In the genomic region with DNA sequence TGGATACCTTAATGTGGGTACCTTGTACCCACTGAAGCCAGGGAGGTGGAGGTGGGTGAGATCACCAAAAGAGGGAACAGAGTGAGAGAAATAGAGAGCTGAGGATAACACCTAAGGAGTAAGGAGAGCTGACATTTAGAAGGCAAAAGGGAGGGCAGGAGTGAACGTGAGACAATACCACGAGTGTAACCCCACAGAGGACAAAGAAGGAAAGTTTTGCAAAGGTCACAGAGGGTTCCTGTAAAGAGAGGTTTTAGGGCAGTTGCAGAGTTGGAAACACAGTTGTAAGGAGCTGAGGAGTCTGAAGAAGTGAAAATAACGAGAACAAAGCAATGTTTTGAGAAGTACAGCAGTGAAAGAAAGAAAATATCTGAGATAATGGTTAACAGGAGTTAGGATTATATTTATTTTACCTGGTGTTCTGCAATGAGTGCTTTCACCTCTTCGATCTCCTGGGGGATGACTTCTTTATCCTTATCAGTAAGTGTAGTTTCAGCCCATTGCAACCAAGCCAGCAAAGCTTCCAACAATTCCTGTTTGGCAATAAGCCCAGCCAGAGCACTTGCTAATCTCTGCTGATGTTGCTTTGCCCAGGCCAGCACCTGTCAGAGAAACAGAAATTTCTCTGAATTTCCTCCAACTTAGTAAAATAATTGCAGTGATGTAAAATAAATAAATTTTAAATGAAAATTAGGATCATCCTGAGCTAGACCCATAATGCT, we compare ENCODE assay signal across 12 cellular contexts.
DNase-seq lines count a peak whose midpoint lies in the region; ATAC-seq and TF ChIP-seq lines count a peak whose summit lies in the region.
"Had no signal": no experiment of that assay in that cellular context is flagged by ENCODE, and none has a peak within 500 bp of the region (broad histone marks: within the 10 kb centered on the region; RNA-seq: fewer than 3 reads in every experiment).

No MANE protein-coding gene starts in this region.

- H3K4me3 ChIP-seq in fibroblast of villous mesenchyme (ENCODE audit: low read depth, low read length): no peak overlapping the region
- no peak overlapping the region for H3K4me3 ChIP-seq in H7 (ENCODE audit: insufficient read depth, low read depth, low read length)

- DNase-seq in DMS79 treated with DMSO at 0.1 percent for 48 hours (lab: John Stamatoyannopoulos, UW) (peak; percentile 77), NCI-H345 (lab: John Stamatoyannopoulos, UW) (peak; percentile 59), fibroblast of villous mesenchyme (ENCODE audit: low read depth) (peak; percentile 38), neural crest cell (ENCODE audit: low read depth, low spot score) (no peak), H7 (no peak), occipital lobe (lab: John Stamatoyannopoulos, UW) (no peak)
- no peak for DNase-seq in stimulated activated naive CD4-positive, alpha-beta T cell (lab: John Stamatoyannopoulos, UW)
- DNase-seq: activated B cell treated with CpG ODN at 0.5 μM for 24 hours; activated effector memory CD4-positive, alpha-beta T cell treated with Interleukin-2 at 50 U/mL for 16 hours; NCI-H1436 treated with DMSO at 0.1 percent for 48 hours had no signal

- H3K4me3 Mint-ChIP-seq in neural crest cell: no peak overlapping the region
- H3K4me3 Mint-ChIP-seq: activated B cell treated with CpG ODN at 0.5 μM for 24 hours had no signal

- no peak for TF ChIP-seq CTCF in fibroblast of villous mesenchyme (IDR thresholded peaks at IDR 0.05; ENCODE audit: insufficient read depth, low read depth, low read length)
- no peak for TF ChIP-seq CTCF in neural crest cell (conservative IDR thresholded peaks at IDR 0.05)

- no peaks in the 10 kb centered on the region for H3K27me3 Mint-ChIP-seq in neural crest cell (ENCODE audit: low read depth)
- H3K27me3 Mint-ChIP-seq: activated B cell treated with CpG ODN at 0.5 μM for 24 hours had no signal

- H3K36me3 Mint-ChIP-seq in neural crest cell (ENCODE audit: low read depth): peaks cover 38% of the 10 kb centered on the region

- peak overlapping the region; percentile 45 for H3K27ac Mint-ChIP-seq in neural crest cell (ENCODE audit: unreplicated experiment)
- H3K27ac Mint-ChIP-seq: activated B cell treated with CpG ODN at 0.5 μM for 24 hours had no signal

- H3K36me3 ChIP-seq in H7 (replicated peaks; ENCODE audit: control insufficient read depth, insufficient read depth, low read length): peaks cover 8% of the 10 kb centered on the region

- H3K27me3 ChIP-seq in H7 (ENCODE audit: control insufficient read depth, insufficient read depth, low read length): no peaks in the 10 kb centered on the region

- ATAC-seq in GM21515 (IDR thresholded peaks at IDR 0.05; ENCODE audit: unreplicated experiment): no peak
- ATAC-seq: HCT116 had no signal

- no peaks in the 10 kb centered on the region for H3K4me1 Mint-ChIP-seq in neural crest cell
- H3K4me1 Mint-ChIP-seq: activated B cell treated with CpG ODN at 0.5 μM for 24 hours had no signal

- peaks cover 5% of the 10 kb centered on the region for H3K9me3 Mint-ChIP-seq in neural crest cell

Comparison
In these comparisons a context has a peak if more than half of its experiments do, and no peak if none do; other contexts are left out.
1. DNase-seq: peak in DMS79 treated with DMSO at 0.1 percent for 48 hours (single experiment), NCI-H345 (single experiment) and fibroblast of villous mesenchyme (single experiment); none in neural crest cell (single experiment), H7 (single experiment), stimulated activated naive CD4-positive, alpha-beta T cell (0 of 6) and occipital lobe (single experiment).